1 cellular context compared by ENCODE assay signal in the genomic region with DNA sequence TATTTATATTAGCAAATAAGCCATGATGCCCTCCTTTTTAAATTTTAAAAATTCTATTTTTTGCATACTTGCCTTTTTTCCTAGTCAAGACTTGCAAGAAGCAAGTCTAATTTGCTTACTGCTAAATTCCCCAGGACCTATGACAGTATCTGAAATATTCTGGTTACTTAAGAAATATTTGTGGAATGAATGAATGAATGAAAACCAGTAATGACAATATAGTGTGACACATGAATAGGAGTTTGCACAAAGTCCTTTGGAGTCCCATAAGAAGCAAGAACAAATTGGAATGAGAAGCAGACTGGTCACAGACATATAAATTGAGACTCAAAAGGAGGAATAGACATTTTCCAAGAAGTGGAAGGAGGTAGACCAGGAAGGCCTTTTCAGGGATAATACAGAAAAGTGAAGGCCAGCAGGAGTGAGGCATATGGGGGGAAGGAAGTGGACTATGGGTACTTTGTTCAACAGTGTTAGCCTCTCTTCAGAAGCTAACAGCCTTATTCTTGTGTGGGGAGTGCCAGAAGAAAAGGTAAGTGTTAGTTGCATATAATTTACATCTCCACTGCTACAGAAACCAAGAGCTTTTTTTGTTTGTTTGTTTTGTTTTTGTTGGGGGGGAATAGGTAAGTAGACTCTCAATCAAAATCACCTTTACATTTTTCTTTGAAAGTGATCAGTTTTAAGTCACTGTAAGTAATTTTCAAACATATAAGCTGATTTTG.
TF ChIP-seq lines count a peak whose summit lies in the region.

No MANE protein-coding gene starts in this region.

TF ChIP-seq in GM12878, 131 proteins besides CTCF, POLR2A, EP300 and RAD21:
- TF ChIP-seq, protein P1, sequence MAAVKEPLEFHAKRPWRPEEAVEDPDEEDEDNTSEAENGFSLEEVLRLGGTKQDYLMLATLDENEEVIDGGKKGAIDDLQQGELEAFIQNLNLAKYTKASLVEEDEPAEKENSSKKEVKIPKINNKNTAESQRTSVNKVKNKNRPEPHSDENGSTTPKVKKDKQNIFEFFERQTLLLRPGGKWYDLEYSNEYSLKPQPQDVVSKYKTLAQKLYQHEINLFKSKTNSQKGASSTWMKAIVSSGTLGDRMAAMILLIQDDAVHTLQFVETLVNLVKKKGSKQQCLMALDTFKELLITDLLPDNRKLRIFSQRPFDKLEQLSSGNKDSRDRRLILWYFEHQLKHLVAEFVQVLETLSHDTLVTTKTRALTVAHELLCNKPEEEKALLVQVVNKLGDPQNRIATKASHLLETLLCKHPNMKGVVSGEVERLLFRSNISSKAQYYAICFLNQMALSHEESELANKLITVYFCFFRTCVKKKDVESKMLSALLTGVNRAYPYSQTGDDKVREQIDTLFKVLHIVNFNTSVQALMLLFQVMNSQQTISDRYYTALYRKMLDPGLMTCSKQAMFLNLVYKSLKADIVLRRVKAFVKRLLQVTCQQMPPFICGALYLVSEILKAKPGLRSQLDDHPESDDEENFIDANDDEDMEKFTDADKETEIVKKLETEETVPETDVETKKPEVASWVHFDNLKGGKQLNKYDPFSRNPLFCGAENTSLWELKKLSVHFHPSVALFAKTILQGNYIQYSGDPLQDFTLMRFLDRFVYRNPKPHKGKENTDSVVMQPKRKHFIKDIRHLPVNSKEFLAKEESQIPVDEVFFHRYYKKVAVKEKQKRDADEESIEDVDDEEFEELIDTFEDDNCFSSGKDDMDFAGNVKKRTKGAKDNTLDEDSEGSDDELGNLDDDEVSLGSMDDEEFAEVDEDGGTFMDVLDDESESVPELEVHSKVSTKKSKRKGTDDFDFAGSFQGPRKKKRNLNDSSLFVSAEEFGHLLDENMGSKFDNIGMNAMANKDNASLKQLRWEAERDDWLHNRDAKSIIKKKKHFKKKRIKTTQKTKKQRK (IDR thresholded peaks at IDR 0.05; ENCODE audit: low read depth, low read length), result no peak
- no peak for TF ChIP-seq SREBF1 (IDR thresholded peaks at IDR 0.05; ENCODE audit: low read length)
- TF ChIP-seq, protein P2, sequence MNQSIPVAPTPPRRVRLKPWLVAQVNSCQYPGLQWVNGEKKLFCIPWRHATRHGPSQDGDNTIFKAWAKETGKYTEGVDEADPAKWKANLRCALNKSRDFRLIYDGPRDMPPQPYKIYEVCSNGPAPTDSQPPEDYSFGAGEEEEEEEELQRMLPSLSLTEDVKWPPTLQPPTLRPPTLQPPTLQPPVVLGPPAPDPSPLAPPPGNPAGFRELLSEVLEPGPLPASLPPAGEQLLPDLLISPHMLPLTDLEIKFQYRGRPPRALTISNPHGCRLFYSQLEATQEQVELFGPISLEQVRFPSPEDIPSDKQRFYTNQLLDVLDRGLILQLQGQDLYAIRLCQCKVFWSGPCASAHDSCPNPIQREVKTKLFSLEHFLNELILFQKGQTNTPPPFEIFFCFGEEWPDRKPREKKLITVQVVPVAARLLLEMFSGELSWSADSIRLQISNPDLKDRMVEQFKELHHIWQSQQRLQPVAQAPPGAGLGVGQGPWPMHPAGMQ (IDR thresholded peaks at IDR 0.05; ENCODE audit: borderline replicate concordance), result no peak
- no peak for TF ChIP-seq NRF1 (conservative IDR thresholded peaks at IDR 0.05; ENCODE audit: low read depth, low read length)
- no peak for TF ChIP-seq POU2F2 (IDR thresholded peaks at IDR 0.05; ENCODE audit: borderline replicate concordance, low read depth, low read length)
- no peak for TF ChIP-seq GABPA (IDR thresholded peaks at IDR 0.05; ENCODE audit: low read depth)
- TF ChIP-seq ZNF274 (IDR thresholded peaks at IDR 0.05; ENCODE audit: insufficient read depth, insufficient read length), result no peak
- TF ChIP-seq NR2F1 (conservative IDR thresholded peaks at IDR 0.05), result no peak
- TF ChIP-seq SIX5 (IDR thresholded peaks at IDR 0.05; ENCODE audit: low read depth, low read length, severe bottlenecking), result no peak
- TF ChIP-seq ZZZ3 (IDR thresholded peaks at IDR 0.05; ENCODE audit: control insufficient read depth, insufficient read length, low read depth), result no peak
- no peak for TF ChIP-seq TARDBP (IDR thresholded peaks at IDR 0.05; ENCODE audit: borderline replicate concordance)
- TF ChIP-seq IKZF1 (conservative IDR thresholded peaks at IDR 0.05), result no peak
- TF ChIP-seq ZNF217 (IDR thresholded peaks at IDR 0.05), result no peak
- no peak for TF ChIP-seq ASH2L (IDR thresholded peaks at IDR 0.05; ENCODE audit: borderline replicate concordance, low read depth)
